Comparison of ENCODE assay signal across 25 cellular contexts in the genomic region with DNA sequence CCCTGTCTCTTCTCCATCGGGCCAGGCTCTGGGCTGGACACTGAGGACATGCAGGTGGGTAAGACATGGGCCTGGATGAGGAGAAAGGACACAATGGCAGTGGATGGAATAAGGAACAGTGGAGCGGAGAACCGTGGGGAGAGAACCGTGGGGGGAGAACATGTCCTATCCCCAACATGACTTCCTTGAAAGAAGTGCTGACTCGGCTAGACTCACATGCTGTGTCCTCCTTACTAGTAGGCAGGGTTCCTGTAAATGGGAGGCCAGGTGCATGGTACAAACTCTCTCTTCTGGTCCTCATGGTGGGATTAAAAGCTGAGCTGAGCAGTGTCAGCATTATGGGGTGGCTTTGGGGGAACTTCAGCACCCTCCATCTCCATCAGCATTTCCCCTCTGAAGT.
A peak's percentile ranks its signal among the peaks of the same experiment; 100 is the strongest.
DNase-seq lines count a peak whose midpoint lies in the region; ATAC-seq, FAIRE-seq and TF ChIP-seq lines count a peak whose summit lies in the region.
"Had no signal": no experiment of that assay in that cellular context is flagged by ENCODE, and none has a peak within 500 bp of the region (broad histone marks: within the 10 kb centered on the region; RNA-seq: fewer than 3 reads in every experiment).

No MANE protein-coding gene starts in this region.

- no peak for ATAC-seq in GM21619 (IDR thresholded peaks at IDR 0.05; ENCODE audit: unreplicated experiment)
- ATAC-seq: GM12878 had no signal

- POLR2A ChIA-PET in H1 (lab: Charles Lee; ENCODE audit: partially characterized antibody) = no interaction called here

- peaks cover 0 to 4% of the 10 kb centered on the region in 2 experiments for H4K20me1 ChIP-seq in H1 (replicated peaks in 1 of 2; ENCODE audit: control insufficient read depth in 1 of 2, insufficient read depth in 2 of 2, low read length in 2 of 2)
- H4K20me1 ChIP-seq: BLaER1 treated with 17β-estradiol and CSF1 and Interleukin-3, amounts not matched to agents 10 nM and 100 nM had no signal

- intact Hi-C loops in activated naive CD4-positive, alpha-beta T cell treated with anti-CD3 and anti-CD28 coated beads for 36 hours (cut with micrococcal nuclease) = no loop called here

- TF ChIP-seq CTCF in H1 (IDR thresholded peaks at IDR 0.05; ENCODE audit: control extremely low read depth in 1 of 3, insufficient read depth in 1 of 3, low read depth in 1 of 3, low read length in 3 of 3) = no peak

- no peak overlapping the region for H2BK15ac ChIP-seq in H1 (ENCODE audit: low read length)

- TF ChIP-seq RAD21 in H1 (IDR thresholded peaks at IDR 0.05 in 1 of 2, conservative IDR thresholded peaks at IDR 0.05 in 1 of 2; ENCODE audit: low read depth in 2 of 2, low read length in 2 of 2) = no peak

- H3K56ac ChIP-seq in H1 (replicated peaks; ENCODE audit: insufficient read length, low read depth, low read length) = no peak overlapping the region

- H3K27me3 ChIP-seq in H1 (replicated peaks in 1 of 4; ENCODE audit: control insufficient read depth in 3 of 4, extremely low read depth in 1 of 4, insufficient read depth in 3 of 4, low read length in 3 of 4) = 0 out of 7 replicates have a peak, but pooled peaks cover 0 to 2% (median 0%) of the 10 kb centered on the region in 4 experiments
- H3K27me3 ChIP-seq: BE2C; BLaER1 treated with 17β-estradiol and CSF1 and Interleukin-3, amounts not matched to agents 10 nM and 100 nM had no signal

- no peaks in the 10 kb centered on the region for H3K9me3 Mint-ChIP-seq in activated naive CD4-positive, alpha-beta T cell treated with anti-CD3 and anti-CD28 coated beads for 36 hours
- H3K9me3 Mint-ChIP-seq: CD4-positive, alpha-beta T cell; CD8-positive, alpha-beta memory T cell; HFFc6 had no signal

- 80% methylated on average over 5 of the region's 5 CpGs; no CpG with 5 or more reads in 1 of the 2 experiments for WGBS in H1 (ENCODE audit: extremely low coverage in 1 of 2, insufficient coverage in 1 of 2, insufficient read length in 1 of 2, insufficient replicate concordance in 2 of 2, low coverage in 1 of 2, low lambda C conversion rate in 2 of 2, missing lambda C conversion rate in 1 of 2), 2 experiments

- FAIRE-seq in H1 (lab: Jason Lieb, UNC) = no peak
- FAIRE-seq: A204.1, D721Med, GM12878, H54 had no signal

- H2BK12ac ChIP-seq in H1 (ENCODE audit: low read depth, low read length) = no peak overlapping the region

- H3K4me3 ChIP-seq in H1 (ENCODE audit: extremely low read depth in 1 of 4, insufficient read depth in 2 of 4, low read depth in 3 of 4, low read length in 4 of 4) = no peak overlapping the region
- H3K4me3 ChIP-seq: BLaER1 treated with 17β-estradiol and CSF1 and Interleukin-3, amounts not matched to agents 10 nM and 100 nM; GM12878; GM23248; HAP-1 had no signal

- H3K27me3 Mint-ChIP-seq in activated naive CD4-positive, alpha-beta T cell treated with anti-CD3 and anti-CD28 coated beads for 36 hours (ENCODE audit: low read depth) = peaks cover 2% of the 10 kb centered on the region

- H3K4me1 Mint-ChIP-seq in activated naive CD4-positive, alpha-beta T cell treated with anti-CD3 and anti-CD28 coated beads for 36 hours (ENCODE audit: low read depth) = peaks cover 8% of the 10 kb centered on the region

- no peak overlapping the region for H4K5ac ChIP-seq in H1 (ENCODE audit: insufficient read length, low read depth, low read length)

- TF ChIP-seq EP300 in H1 (IDR thresholded peaks at IDR 0.05; ENCODE audit: borderline replicate concordance in 1 of 2, low read depth in 2 of 2, low read length in 2 of 2) = no peak

- CTCF ChIA-PET in H1 (lab: Charles Lee; ENCODE audit: partially characterized antibody) = interaction anchor here (1.0 to 25.9 kb wide), 5 partner anchors 12 to 105 kb away, joined by 3 to 303 read pairs (median 3); no protein-coding TSS in a partner anchor
- CTCF ChIA-PET in activated naive CD4-positive, alpha-beta T cell treated with anti-CD3 and anti-CD28 coated beads for 36 hours (lab: Charles Lee) = no interaction called here

- no peak overlapping the region for H4K91ac ChIP-seq in H1 (replicated peaks; ENCODE audit: insufficient read length, low read length)

- H2BK20ac ChIP-seq in H1 (ENCODE audit: low read length) = no peak overlapping the region

- no peak overlapping the region for H3K14ac ChIP-seq in H1 (ENCODE audit: insufficient read length)

- TF ChIP-seq POLR2A in H1 (IDR thresholded peaks at IDR 0.05; ENCODE audit: control extremely low read depth in 1 of 2, low read depth in 2 of 2, low read length in 2 of 2) = no peak

- peaks cover 11 to 14% of the 10 kb centered on the region in 2 experiments for H3K9me3 ChIP-seq in H1 (ENCODE audit: insufficient read depth in 2 of 2, low read depth in 1 of 2, low read length in 1 of 2)
- H3K9me3 ChIP-seq: BE2C had no signal

- no peak overlapping the region for H4K8ac ChIP-seq in H1 (ENCODE audit: extremely low read depth, insufficient read depth, low read length)

- no peaks in the 10 kb centered on the region for H3K23me2 ChIP-seq in H1 (ENCODE audit: low read depth, low read length)

- H3K4me2 ChIP-seq in H1 (ENCODE audit: insufficient read depth in 1 of 2, low read depth in 2 of 2, low read length in 2 of 2) = no peak overlapping the region
- H3K4me2 ChIP-seq: BLaER1 treated with 17β-estradiol and CSF1 and Interleukin-3, amounts not matched to agents 10 nM and 100 nM had no signal

- H3K36me3 ChIP-seq in H1 (ENCODE audit: control insufficient read depth in 2 of 4, insufficient read depth in 4 of 4, low read length in 3 of 4) = no peaks in the 10 kb centered on the region
- H3K36me3 ChIP-seq: BE2C; BLaER1 treated with 17β-estradiol and CSF1 and Interleukin-3, amounts not matched to agents 10 nM and 100 nM; HAP-1 had no signal

- no peaks in the 10 kb centered on the region for H3K36me3 Mint-ChIP-seq in activated naive CD4-positive, alpha-beta T cell treated with anti-CD3 and anti-CD28 coated beads for 36 hours (ENCODE audit: low read depth)
- H3K36me3 Mint-ChIP-seq: CD14-positive monocyte; CD8-positive, alpha-beta memory T cell had no signal

- no peak overlapping the region for H3K4me3 Mint-ChIP-seq in activated naive CD4-positive, alpha-beta T cell treated with anti-CD3 and anti-CD28 coated beads for 36 hours
- H3K4me3 Mint-ChIP-seq: CD14-positive monocyte; CD4-positive, alpha-beta T cell; CD8-positive, alpha-beta memory T cell; HFFc6 had no signal

- H2BK120ac ChIP-seq in H1 (replicated peaks; ENCODE audit: low read depth, low read length) = no peak overlapping the region

- H3K79me1 ChIP-seq in H1 (ENCODE audit: low read depth, low read length) = no peaks in the 10 kb centered on the region

- H3K9ac ChIP-seq in H1 (replicated peaks in 1 of 4; ENCODE audit: extremely low read depth in 1 of 4, low read depth in 3 of 4, low read length in 3 of 4) = no peak overlapping the region
- H3K9ac ChIP-seq: BLaER1 treated with 17β-estradiol and CSF1 and Interleukin-3, amounts not matched to agents 10 nM and 100 nM; GM23248 had no signal

- H2AK5ac ChIP-seq in H1 (ENCODE audit: low read depth, low read length) = no peak overlapping the region

- no peak overlapping the region for H2BK5ac ChIP-seq in H1 (ENCODE audit: low read depth, low read length)

- H3K4me1 ChIP-seq in H1 (replicated peaks in 1 of 4; ENCODE audit: control insufficient read depth in 3 of 4, insufficient read depth in 4 of 4, low read length in 3 of 4) = peaks cover 0 to 6% (median 5%) of the 10 kb centered on the region in 4 experiments; a peak in 6 of 7 replicates
- H3K4me1 ChIP-seq: BE2C; BLaER1 treated with 17β-estradiol and CSF1 and Interleukin-3, amounts not matched to agents 10 nM and 100 nM; HAP-1 had no signal

- H3K79me2 ChIP-seq in H1 (ENCODE audit: control insufficient read depth in 1 of 2, insufficient read depth in 2 of 2, low read length in 2 of 2) = no peaks in the 10 kb centered on the region

- H3K27ac Mint-ChIP-seq in activated naive CD4-positive, alpha-beta T cell treated with anti-CD3 and anti-CD28 coated beads for 36 hours = no peak overlapping the region
- H3K27ac Mint-ChIP-seq: CD14-positive monocyte; CD4-positive, alpha-beta T cell; HFFc6 had no signal

- no peak overlapping the region for H3K4ac ChIP-seq in H1 (replicated peaks; ENCODE audit: insufficient read length, low read depth, low read length)

- DNase-seq in activated effector memory CD4-positive, alpha-beta T cell treated with anti-CD3 and anti-CD28 coated beads, Interleukin-2, amount 50 U/mL, for 16 hours = peak; percentile 10
- no peak for DNase-seq in activated effector memory CD4-positive, alpha-beta T cell treated with Interleukin-2 at 50 U/mL for 16 hours
- DNase-seq in RPMI8226 (peak; percentile 29), H1 (ENCODE audit: low read depth in 1 of 2, low spot score in 2 of 2) (no peak)
- DNase-seq in activated naive CD4-positive, alpha-beta T cell treated with anti-CD3 and anti-CD28 coated beads for 36 hours = no peak
- DNase-seq: ACHN; AML-193; BE2C; CD4-positive, alpha-beta T cell; CD8-positive, alpha-beta memory T cell; DMS 273 treated with DMSO at 0.1 percent for 48 hours; DMS79; EL; GDM1; GM23248; HFFc6 had no signal

- H2AFZ ChIP-seq in H1 (ENCODE audit: low read length) = no peak overlapping the region
- H2AFZ ChIP-seq: GM23248 had no signal

- H3K18ac ChIP-seq in H1 (ENCODE audit: extremely low read depth, low read length) = no peak overlapping the region

- no peak overlapping the region for H3K23ac ChIP-seq in H1 (ENCODE audit: insufficient read length)

- H3K27ac ChIP-seq in H1 (ENCODE audit: low read depth, low read length) = no peak overlapping the region
- H3K27ac ChIP-seq: 22Rv1; BLaER1 treated with 17β-estradiol and CSF1 and Interleukin-3, amounts not matched to agents 10 nM and 100 nM; GM23248 had no signal

TF ChIP-seq in H1, 55 proteins besides CTCF, POLR2A, EP300 and RAD21:
- TF ChIP-seq CEBPB (IDR thresholded peaks at IDR 0.05; ENCODE audit: low read depth, low read length) (no peak), MAFK (IDR thresholded peaks at IDR 0.05; ENCODE audit: low read depth, low read length) (peak; percentile 70)

Comparison
In these comparisons a context has a peak if more than half of its experiments do, and no peak if none do; other contexts are left out.
1. DNase-seq: peak in activated effector memory CD4-positive, alpha-beta T cell treated with anti-CD3 and anti-CD28 coated beads, Interleukin-2, amount 50 U/mL, for 16 hours (single experiment) and RPMI8226 (single experiment); none in activated effector memory CD4-positive, alpha-beta T cell treated with Interleukin-2 at 50 U/mL for 16 hours (single experiment), H1 (0 of 2) and activated naive CD4-positive, alpha-beta T cell treated with anti-CD3 and anti-CD28 coated beads for 36 hours (single experiment).